Comparison of ENCODE assay signal across 1 cellular context in the genomic region with DNA sequence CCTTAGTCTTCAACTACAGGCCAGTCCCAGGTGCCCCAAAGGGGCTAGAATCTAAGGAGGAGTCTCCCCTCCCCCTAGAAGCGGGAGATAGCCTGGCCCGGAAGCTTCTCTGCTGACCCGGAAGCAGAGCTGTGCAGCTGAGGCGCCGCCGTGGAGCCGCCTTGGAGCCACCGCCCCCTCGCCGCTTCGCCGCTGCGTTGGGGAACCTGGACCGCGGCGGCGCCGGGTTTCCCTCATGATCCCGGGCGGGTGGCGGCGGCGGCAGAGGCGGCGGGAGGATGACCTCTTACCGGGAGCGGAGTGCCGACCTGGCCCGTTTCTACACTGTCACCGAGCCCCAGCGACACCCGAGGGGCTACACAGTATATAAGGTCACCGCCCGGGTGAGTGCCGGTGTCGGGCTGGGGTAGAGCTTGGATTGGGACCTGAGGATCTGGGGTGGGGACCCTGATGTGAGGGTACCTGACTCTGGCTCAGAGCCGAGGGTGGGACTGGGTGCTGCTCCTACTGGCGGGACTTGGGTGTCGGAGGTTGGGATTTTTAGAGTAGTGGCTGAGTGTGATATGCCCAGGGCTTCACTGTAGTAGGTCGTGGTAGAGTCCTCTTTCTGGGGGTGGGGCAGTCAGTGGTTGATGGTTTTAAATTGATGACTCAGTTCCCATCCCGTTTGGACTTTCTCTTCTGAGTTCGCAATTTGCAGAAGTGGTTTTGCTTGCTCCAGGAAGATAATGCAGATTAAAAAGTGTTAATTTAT.
TF ChIP-seq lines count a peak whose summit lies in the region.

A gene with protein sequence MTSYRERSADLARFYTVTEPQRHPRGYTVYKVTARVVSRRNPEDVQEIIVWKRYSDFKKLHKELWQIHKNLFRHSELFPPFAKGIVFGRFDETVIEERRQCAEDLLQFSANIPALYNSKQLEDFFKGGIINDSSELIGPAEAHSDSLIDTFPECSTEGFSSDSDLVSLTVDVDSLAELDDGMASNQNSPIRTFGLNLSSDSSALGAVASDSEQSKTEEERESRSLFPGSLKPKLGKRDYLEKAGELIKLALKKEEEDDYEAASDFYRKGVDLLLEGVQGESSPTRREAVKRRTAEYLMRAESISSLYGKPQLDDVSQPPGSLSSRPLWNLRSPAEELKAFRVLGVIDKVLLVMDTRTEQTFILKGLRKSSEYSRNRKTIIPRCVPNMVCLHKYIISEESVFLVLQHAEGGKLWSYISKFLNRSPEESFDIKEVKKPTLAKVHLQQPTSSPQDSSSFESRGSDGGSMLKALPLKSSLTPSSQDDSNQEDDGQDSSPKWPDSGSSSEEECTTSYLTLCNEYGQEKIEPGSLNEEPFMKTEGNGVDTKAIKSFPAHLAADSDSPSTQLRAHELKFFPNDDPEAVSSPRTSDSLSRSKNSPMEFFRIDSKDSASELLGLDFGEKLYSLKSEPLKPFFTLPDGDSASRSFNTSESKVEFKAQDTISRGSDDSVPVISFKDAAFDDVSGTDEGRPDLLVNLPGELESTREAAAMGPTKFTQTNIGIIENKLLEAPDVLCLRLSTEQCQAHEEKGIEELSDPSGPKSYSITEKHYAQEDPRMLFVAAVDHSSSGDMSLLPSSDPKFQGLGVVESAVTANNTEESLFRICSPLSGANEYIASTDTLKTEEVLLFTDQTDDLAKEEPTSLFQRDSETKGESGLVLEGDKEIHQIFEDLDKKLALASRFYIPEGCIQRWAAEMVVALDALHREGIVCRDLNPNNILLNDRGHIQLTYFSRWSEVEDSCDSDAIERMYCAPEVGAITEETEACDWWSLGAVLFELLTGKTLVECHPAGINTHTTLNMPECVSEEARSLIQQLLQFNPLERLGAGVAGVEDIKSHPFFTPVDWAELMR (plus strand): TSS at position 115 of the 754 bp plus-strand sequence. CDS start 164 bp downstream, at position 279.

TF ChIP-seq in HepG2, 621 proteins besides CTCF, POLR2A, EP300 and RAD21 (continued from another document and continues in another):
- TF ChIP-seq, protein P1, sequence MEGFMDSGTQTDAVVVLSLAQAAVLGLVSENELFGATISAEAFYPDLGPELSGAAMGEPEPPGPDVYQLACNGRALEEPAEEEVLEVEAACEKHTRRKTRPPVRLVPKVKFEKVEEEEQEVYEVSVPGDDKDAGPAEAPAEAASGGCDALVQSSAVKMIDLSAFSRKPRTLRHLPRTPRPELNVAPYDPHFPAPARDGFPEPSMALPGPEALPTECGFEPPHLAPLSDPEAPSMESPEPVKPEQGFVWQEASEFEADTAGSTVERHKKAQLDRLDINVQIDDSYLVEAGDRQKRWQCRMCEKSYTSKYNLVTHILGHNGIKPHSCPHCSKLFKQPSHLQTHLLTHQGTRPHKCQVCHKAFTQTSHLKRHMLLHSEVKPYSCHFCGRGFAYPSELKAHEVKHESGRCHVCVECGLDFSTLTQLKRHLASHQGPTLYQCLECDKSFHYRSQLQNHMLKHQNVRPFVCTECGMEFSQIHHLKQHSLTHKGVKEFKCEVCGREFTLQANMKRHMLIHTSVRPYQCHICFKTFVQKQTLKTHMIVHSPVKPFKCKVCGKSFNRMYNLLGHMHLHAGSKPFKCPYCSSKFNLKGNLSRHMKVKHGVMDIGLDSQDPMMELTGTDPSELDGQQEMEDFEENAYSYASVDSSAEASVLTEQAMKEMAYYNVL (CRISPR knock-in tag; IDR thresholded peaks at IDR 0.05; ENCODE audit: borderline replicate concordance) = 0 out of 2 replicates have a peak, but pooled peaks have one; percentile 19
- TF ChIP-seq, protein P2, sequence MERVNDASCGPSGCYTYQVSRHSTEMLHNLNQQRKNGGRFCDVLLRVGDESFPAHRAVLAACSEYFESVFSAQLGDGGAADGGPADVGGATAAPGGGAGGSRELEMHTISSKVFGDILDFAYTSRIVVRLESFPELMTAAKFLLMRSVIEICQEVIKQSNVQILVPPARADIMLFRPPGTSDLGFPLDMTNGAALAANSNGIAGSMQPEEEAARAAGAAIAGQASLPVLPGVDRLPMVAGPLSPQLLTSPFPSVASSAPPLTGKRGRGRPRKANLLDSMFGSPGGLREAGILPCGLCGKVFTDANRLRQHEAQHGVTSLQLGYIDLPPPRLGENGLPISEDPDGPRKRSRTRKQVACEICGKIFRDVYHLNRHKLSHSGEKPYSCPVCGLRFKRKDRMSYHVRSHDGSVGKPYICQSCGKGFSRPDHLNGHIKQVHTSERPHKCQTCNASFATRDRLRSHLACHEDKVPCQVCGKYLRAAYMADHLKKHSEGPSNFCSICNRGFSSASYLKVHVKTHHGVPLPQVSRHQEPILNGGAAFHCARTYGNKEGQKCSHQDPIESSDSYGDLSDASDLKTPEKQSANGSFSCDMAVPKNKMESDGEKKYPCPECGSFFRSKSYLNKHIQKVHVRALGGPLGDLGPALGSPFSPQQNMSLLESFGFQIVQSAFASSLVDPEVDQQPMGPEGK (CRISPR knock-in tag; IDR thresholded peaks at IDR 0.05) = 0 out of 2 replicates have a peak, but pooled peaks have one; percentile 50
- no peak for TF ChIP-seq ZNF256 (CRISPR knock-in tag; conservative IDR thresholded peaks at IDR 0.05)
- peak; percentile 82 for TF ChIP-seq KLF12 (CRISPR knock-in tag; IDR thresholded peaks at IDR 0.05; ENCODE audit: borderline replicate concordance)
- TF ChIP-seq ZNF343 (CRISPR knock-in tag; IDR thresholded peaks at IDR 0.05) = peak; percentile 84; the same call in 1 of the 2 replicates
- TF ChIP-seq, protein P3, sequence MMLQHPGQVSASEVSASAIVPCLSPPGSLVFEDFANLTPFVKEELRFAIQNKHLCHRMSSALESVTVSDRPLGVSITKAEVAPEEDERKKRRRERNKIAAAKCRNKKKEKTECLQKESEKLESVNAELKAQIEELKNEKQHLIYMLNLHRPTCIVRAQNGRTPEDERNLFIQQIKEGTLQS (CRISPR knock-in tag; IDR thresholded peaks at IDR 0.05) = no peak
- 0 out of 2 replicates have a peak, but pooled peaks have one; percentile 7 for TF ChIP-seq SP5 (CRISPR knock-in tag; IDR thresholded peaks at IDR 0.05; ENCODE audit: borderline replicate concordance, low read depth)
- no peak for TF ChIP-seq NFE2 (CRISPR knock-in tag; IDR thresholded peaks at IDR 0.05)
- TF ChIP-seq ZNF451 (CRISPR knock-in tag; IDR thresholded peaks at IDR 0.05) = peak; percentile 77
- TF ChIP-seq, protein P4, sequence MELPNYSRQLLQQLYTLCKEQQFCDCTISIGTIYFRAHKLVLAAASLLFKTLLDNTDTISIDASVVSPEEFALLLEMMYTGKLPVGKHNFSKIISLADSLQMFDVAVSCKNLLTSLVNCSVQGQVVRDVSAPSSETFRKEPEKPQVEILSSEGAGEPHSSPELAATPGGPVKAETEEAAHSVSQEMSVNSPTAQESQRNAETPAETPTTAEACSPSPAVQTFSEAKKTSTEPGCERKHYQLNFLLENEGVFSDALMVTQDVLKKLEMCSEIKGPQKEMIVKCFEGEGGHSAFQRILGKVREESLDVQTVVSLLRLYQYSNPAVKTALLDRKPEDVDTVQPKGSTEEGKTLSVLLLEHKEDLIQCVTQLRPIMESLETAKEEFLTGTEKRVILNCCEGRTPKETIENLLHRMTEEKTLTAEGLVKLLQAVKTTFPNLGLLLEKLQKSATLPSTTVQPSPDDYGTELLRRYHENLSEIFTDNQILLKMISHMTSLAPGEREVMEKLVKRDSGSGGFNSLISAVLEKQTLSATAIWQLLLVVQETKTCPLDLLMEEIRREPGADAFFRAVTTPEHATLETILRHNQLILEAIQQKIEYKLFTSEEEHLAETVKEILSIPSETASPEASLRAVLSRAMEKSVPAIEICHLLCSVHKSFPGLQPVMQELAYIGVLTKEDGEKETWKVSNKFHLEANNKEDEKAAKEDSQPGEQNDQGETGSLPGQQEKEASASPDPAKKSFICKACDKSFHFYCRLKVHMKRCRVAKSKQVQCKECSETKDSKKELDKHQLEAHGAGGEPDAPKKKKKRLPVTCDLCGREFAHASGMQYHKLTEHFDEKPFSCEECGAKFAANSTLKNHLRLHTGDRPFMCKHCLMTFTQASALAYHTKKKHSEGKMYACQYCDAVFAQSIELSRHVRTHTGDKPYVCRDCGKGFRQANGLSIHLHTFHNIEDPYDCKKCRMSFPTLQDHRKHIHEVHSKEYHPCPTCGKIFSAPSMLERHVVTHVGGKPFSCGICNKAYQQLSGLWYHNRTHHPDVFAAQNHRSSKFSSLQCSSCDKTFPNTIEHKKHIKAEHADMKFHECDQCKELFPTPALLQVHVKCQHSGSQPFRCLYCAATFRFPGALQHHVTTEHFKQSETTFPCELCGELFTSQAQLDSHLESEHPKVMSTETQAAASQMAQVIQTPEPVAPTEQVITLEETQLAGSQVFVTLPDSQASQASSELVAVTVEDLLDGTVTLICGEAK (IDR thresholded peaks at IDR 0.05) = peak; percentile 76
- TF ChIP-seq, protein P4 (CRISPR knock-in tag; IDR thresholded peaks at IDR 0.05) = no peak; the same call in 1 of the 2 replicates
- peak; percentile 49; the same call in 1 of the 2 replicates for TF ChIP-seq TBX2 (CRISPR knock-in tag; IDR thresholded peaks at IDR 0.05; ENCODE audit: borderline replicate concordance)
- TF ChIP-seq, protein P5, sequence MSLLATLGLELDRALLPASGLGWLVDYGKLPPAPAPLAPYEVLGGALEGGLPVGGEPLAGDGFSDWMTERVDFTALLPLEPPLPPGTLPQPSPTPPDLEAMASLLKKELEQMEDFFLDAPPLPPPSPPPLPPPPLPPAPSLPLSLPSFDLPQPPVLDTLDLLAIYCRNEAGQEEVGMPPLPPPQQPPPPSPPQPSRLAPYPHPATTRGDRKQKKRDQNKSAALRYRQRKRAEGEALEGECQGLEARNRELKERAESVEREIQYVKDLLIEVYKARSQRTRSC (CRISPR knock-in tag; IDR thresholded peaks at IDR 0.05; ENCODE audit: low read depth) = peak; percentile 44; the same call in 1 of the 2 replicates
- TF ChIP-seq, protein P6, sequence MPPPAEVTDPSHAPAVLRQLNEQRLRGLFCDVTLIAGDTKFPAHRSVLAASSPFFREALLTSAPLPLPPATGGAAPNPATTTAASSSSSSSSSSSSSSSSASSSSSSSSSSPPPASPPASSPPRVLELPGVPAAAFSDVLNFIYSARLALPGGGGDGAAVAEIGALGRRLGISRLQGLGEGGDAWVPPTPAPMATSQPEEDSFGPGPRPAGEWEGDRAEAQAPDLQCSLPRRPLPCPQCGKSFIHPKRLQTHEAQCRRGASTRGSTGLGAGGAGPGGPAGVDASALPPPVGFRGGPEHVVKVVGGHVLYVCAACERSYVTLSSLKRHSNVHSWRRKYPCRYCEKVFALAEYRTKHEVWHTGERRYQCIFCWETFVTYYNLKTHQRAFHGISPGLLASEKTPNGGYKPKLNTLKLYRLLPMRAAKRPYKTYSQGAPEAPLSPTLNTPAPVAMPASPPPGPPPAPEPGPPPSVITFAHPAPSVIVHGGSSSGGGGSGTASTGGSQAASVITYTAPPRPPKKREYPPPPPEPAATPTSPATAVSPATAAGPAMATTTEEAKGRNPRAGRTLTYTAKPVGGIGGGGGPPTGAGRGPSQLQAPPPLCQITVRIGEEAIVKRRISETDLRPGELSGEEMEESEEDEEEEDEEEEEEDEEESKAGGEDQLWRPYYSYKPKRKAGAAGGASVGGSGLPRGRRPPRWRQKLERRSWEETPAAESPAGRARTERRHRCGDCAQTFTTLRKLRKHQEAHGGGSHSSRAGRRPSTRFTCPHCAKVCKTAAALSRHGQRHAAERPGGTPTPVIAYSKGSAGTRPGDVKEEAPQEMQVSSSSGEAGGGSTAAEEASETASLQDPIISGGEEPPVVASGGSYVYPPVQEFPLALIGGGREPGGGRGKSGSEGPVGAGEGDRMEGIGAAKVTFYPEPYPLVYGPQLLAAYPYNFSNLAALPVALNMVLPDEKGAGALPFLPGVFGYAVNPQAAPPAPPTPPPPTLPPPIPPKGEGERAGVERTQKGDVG (CRISPR knock-in tag; IDR thresholded peaks at IDR 0.05; ENCODE audit: borderline replicate concordance) = peak; percentile 83; the same call in 1 of the 2 replicates
- TF ChIP-seq ELF1 (CRISPR knock-in tag; IDR thresholded peaks at IDR 0.05) = peak; percentile 71
- no peak for TF ChIP-seq ZBTB3 (CRISPR knock-in tag; IDR thresholded peaks at IDR 0.05; ENCODE audit: borderline replicate concordance, low read depth)
- TF ChIP-seq, protein P7, sequence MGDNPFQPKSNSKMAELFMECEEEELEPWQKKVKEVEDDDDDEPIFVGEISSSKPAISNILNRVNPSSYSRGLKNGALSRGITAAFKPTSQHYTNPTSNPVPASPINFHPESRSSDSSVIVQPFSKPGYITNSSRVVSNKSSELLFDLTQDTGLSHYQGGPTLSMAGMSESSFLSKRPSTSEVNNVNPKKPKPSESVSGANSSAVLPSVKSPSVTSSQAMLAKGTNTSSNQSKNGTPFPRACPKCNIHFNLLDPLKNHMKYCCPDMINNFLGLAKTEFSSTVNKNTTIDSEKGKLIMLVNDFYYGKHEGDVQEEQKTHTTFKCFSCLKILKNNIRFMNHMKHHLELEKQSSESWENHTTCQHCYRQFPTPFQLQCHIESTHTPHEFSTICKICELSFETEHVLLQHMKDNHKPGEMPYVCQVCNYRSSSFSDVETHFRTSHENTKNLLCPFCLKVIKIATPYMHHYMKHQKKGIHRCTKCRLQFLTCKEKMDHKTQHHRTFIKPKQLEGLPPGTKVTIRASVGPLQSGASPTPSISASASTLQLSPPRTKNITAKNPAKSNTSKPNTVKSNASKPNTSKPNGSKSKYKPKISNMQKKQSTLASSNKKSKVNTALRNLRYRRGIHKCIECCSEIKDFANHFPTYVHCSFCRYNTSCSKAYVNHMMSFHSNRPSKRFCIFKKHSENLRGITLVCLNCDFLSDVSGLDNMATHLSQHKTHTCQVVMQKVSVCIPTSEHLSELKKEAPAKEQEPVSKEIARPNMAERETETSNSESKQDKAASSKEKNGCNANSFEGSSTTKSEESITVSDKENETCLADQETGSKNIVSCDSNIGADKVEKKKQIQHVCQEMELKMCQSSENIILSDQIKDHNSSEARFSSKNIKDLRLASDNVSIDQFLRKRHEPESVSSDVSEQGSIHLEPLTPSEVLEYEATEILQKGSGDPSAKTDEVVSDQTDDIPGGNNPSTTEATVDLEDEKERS (CRISPR knock-in tag; IDR thresholded peaks at IDR 0.05) = no peak
- no peak for TF ChIP-seq ZNF124 (CRISPR knock-in tag; IDR thresholded peaks at IDR 0.05)
- peak; percentile 72; the same call in 1 of the 2 replicates for TF ChIP-seq HOXA3 (CRISPR knock-in tag; IDR thresholded peaks at IDR 0.05)
- no peak for TF ChIP-seq MIER3 (CRISPR knock-in tag; IDR thresholded peaks at IDR 0.05; ENCODE audit: borderline replicate concordance)
